ENCODE assay signal across 1 cellular context in genomic region chr9:4714266-4715016, GRCh38.
TF ChIP-seq lines count a peak whose summit lies in the region.

No MANE protein-coding gene starts in this region.

TF ChIP-seq in IMR-90, 13 proteins besides CTCF, POLR2A, EP300 and RAD21:
- TF ChIP-seq CEBPB (IDR thresholded peaks at IDR 0.05; ENCODE audit: low read depth, low read length) (no peak), CHD1 (IDR thresholded peaks at IDR 0.05; ENCODE audit: low read depth, low read length) (no peak), ELK1 (IDR thresholded peaks at IDR 0.05; ENCODE audit: borderline replicate concordance, low read depth, low read length) (no peak), RFX5 (IDR thresholded peaks at IDR 0.05; ENCODE audit: low read depth, low read length) (no peak), FOS (IDR thresholded peaks at IDR 0.05; ENCODE audit: low read depth, low read length) (no peak), RCOR1 (IDR thresholded peaks at IDR 0.05; ENCODE audit: insufficient replicate concordance, low read length) (no peak), MAFK (IDR thresholded peaks at IDR 0.05; ENCODE audit: low read depth, low read length) (peak; percentile 35; the same call in 1 of the 2 replicates)
